8 cellular contexts compared by ENCODE assay signal in the genomic region with DNA sequence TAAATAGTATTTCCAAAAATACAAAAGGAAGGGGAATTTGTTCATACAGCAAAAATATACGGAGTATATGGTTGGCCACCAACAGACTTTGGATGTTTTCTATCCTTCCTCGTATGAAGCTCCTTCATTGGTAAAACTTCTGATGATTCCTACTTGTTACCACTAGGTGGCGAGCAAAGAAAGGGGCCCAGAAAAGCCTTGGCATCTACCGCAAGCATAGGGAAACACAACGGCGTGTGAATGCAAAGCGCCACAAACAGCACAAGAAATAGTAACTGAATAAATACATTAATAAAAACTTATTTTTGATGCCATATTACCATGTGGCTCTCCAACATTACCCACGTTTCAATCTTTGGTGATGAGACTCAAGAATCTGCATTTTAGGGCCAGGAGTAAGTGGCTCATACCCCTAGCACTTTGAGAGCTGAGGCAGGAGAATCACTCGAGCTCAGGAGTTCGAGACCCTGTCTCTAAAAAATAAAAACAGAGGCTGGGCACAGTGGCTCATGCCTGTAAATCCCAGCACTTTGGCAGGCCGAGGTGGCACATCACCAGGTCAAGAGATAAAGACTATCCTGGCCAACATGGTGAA. TPM values are rescaled to one million over a fixed set of nuclear protein-coding genes. Genes with fewer than 3 reads are reported as not detected.
DNase-seq lines count a peak whose midpoint lies in the region; ATAC-seq and TF ChIP-seq lines count a peak whose summit lies in the region.

No MANE protein-coding gene starts in this region.

- no peaks in the 10 kb centered on the region for H3K9me3 ChIP-seq in NT2/D1 (ENCODE audit: insufficient read depth, low read length)

- peak; percentile 93 for TF ChIP-seq CTCF in epithelial cell of proximal tubule (conservative IDR thresholded peaks at IDR 0.05; ENCODE audit: low read depth, low read length)

- H3K4me1 ChIP-seq in NT2/D1 (ENCODE audit: insufficient read depth, insufficient read length) = peaks cover 2% of the 10 kb centered on the region

- no peaks in the 10 kb centered on the region for H3K27me3 ChIP-seq in NT2/D1 (ENCODE audit: insufficient read depth, insufficient read length)

- peaks cover 38% of the 10 kb centered on the region for H3K36me3 ChIP-seq in NT2/D1 (ENCODE audit: insufficient read depth, insufficient read length, low read length)

- DNase-seq in COR-L47 (lab: John Stamatoyannopoulos, UW) (peak; percentile 19), HuH-7 (ENCODE audit: low spot score) (peak; percentile 40), NT2/D1 (ENCODE audit: low read depth, low spot score) (peak; percentile 28), activated T-cell treated with anti-CD3 and anti-CD28 coated beads for 24 hours (ENCODE audit: low read depth) (peak; percentile 43), epithelial cell of proximal tubule (ENCODE audit: low read depth) (no peak), mucosa of gallbladder (ENCODE audit: low spot score) (peak; percentile 69), stromal cell of bone marrow (ENCODE audit: low read depth) (peak; percentile 69)

- H3K4me3 ChIP-seq in NT2/D1 (ENCODE audit: insufficient read length, low read depth) (no peak overlapping the region), epithelial cell of proximal tubule (ENCODE audit: low read depth, low read length) (no peak overlapping the region)

- no peak for ATAC-seq in HG03469 (IDR thresholded peaks at IDR 0.05; ENCODE audit: unreplicated experiment)

- H3K9ac ChIP-seq in NT2/D1 (ENCODE audit: insufficient read length, low read depth) = no peak overlapping the region

RNA-seq across cellular contexts. Expression of gene YWHAE, which starts 34.5 kb away (rescaled TPM):
- total RNA-seq in epithelial cell of proximal tubule = 1,115 and 1,239 TPM in 2 replicates
- 384 TPM for total RNA-seq in mucosa of gallbladder
